1 cellular context compared by ENCODE assay signal in genomic region chr16:25257504-25257955, GRCh38.
TF ChIP-seq lines count a peak whose summit lies in the region.

Gene ZKSCAN2 (minus strand): TSS chr16:25257845. CDS start chr16:25257127, 718 bp downstream.

TF ChIP-seq in HepG2, 621 proteins besides CTCF, POLR2A, EP300 and RAD21 (continued from another document and continues in another):
- TF ChIP-seq MYPOP (CRISPR knock-in tag; IDR thresholded peaks at IDR 0.05) = no peak; the same call in none of the 2 replicates
- no peak for TF ChIP-seq LCORL (IDR thresholded peaks at IDR 0.05)
- no peak for TF ChIP-seq LCORL (CRISPR knock-in tag; IDR thresholded peaks at IDR 0.05)
- no peak for TF ChIP-seq MIER2 (CRISPR knock-in tag; IDR thresholded peaks at IDR 0.05)
- no peak; the same call in 1 of the 2 replicates for TF ChIP-seq ZNF629 (CRISPR knock-in tag; conservative IDR thresholded peaks at IDR 0.05)
- TF ChIP-seq DDIT3 (CRISPR knock-in tag; IDR thresholded peaks at IDR 0.05) = no peak
- TF ChIP-seq JUNB (CRISPR knock-in tag; IDR thresholded peaks at IDR 0.05; ENCODE audit: borderline replicate concordance) = no peak
- no peak for TF ChIP-seq XRCC5 (optimal IDR thresholded peaks at IDR 0.05; ENCODE audit: low read length)
- TF ChIP-seq POLR2G (IDR thresholded peaks at IDR 0.05; ENCODE audit: low read depth, low read length) = peak; percentile 99
- no peak; the same call in 1 of the 2 replicates for TF ChIP-seq SPEN (CRISPR knock-in tag; IDR thresholded peaks at IDR 0.05; ENCODE audit: low read depth)
- no peak; the same call in 1 of the 2 replicates for TF ChIP-seq ZBTB20 (CRISPR knock-in tag; IDR thresholded peaks at IDR 0.05; ENCODE audit: borderline replicate concordance, low read depth)
- TF ChIP-seq RFXAP (CRISPR knock-in tag; IDR thresholded peaks at IDR 0.05; ENCODE audit: borderline replicate concordance) = no peak; the same call in 1 of the 2 replicates
- no peak for TF ChIP-seq CEBPG (CRISPR knock-in tag; IDR thresholded peaks at IDR 0.05)
- TF ChIP-seq ZNF713 (CRISPR knock-in tag; IDR thresholded peaks at IDR 0.05) = no peak
- peak; percentile 55 to 91; a peak in 3 of 4 replicates for TF ChIP-seq KLF16 (CRISPR knock-in tag; IDR thresholded peaks at IDR 0.05)
- TF ChIP-seq FLYWCH1 (CRISPR knock-in tag; IDR thresholded peaks at IDR 0.05) = no peak
- no peak for TF ChIP-seq ADNP (CRISPR knock-in tag; IDR thresholded peaks at IDR 0.05)
- no peak for TF ChIP-seq CC2D1A (CRISPR knock-in tag; IDR thresholded peaks at IDR 0.05)
- no peak; the same call in 1 of the 2 replicates for TF ChIP-seq ZNF33B (CRISPR knock-in tag; IDR thresholded peaks at IDR 0.05)
- peak; percentile 78; the same call in 1 of the 2 replicates for TF ChIP-seq ARID4A (CRISPR knock-in tag; IDR thresholded peaks at IDR 0.05; ENCODE audit: borderline replicate concordance)
- peak; percentile 88 for TF ChIP-seq SALL1 (CRISPR knock-in tag; IDR thresholded peaks at IDR 0.05)
- TF ChIP-seq ZNF839 (CRISPR knock-in tag; IDR thresholded peaks at IDR 0.05; ENCODE audit: borderline replicate concordance) = 0 out of 2 replicates have a peak, but pooled peaks have one; percentile 21
- peak; percentile 72 for TF ChIP-seq ERF (CRISPR knock-in tag; IDR thresholded peaks at IDR 0.05)
- no peak for TF ChIP-seq ZNF598 (CRISPR knock-in tag; IDR thresholded peaks at IDR 0.05; ENCODE audit: borderline replicate concordance)
- TF ChIP-seq ARNTL (CRISPR knock-in tag; IDR thresholded peaks at IDR 0.05) = no peak
- peak; percentile 3; the same call in 1 of the 2 replicates for TF ChIP-seq ZNF646 (CRISPR knock-in tag; IDR thresholded peaks at IDR 0.05)
- no peak for TF ChIP-seq ZNF263 (CRISPR knock-in tag; IDR thresholded peaks at IDR 0.05)
- TF ChIP-seq NFKBIZ (CRISPR knock-in tag; IDR thresholded peaks at IDR 0.05) = no peak; the same call in 1 of the 2 replicates
- TF ChIP-seq MATR3 (CRISPR knock-in tag; IDR thresholded peaks at IDR 0.05) = no peak
- peak; percentile 94 for TF ChIP-seq ETV5 (CRISPR knock-in tag; IDR thresholded peaks at IDR 0.05; ENCODE audit: borderline replicate concordance)
- no peak for TF ChIP-seq ZNF512B (CRISPR knock-in tag; IDR thresholded peaks at IDR 0.05; ENCODE audit: borderline replicate concordance)
- no peak; the same call in 1 of the 2 replicates for TF ChIP-seq TARDBP (CRISPR knock-in tag; IDR thresholded peaks at IDR 0.05)
- no peak for TF ChIP-seq GZF1 (CRISPR knock-in tag; IDR thresholded peaks at IDR 0.05)
- TF ChIP-seq E2F1 (CRISPR knock-in tag; IDR thresholded peaks at IDR 0.05) = peak; percentile 47; the same call in 1 of the 2 replicates
- TF ChIP-seq ZNF552 (CRISPR knock-in tag; IDR thresholded peaks at IDR 0.05; ENCODE audit: borderline replicate concordance) = peak; percentile 29; the same call in 1 of the 2 replicates
- peak; percentile 76 for TF ChIP-seq ZNF883 (CRISPR knock-in tag; IDR thresholded peaks at IDR 0.05; ENCODE audit: not compliant biosample characterization)
- no peak for TF ChIP-seq CREBL2 (CRISPR knock-in tag; IDR thresholded peaks at IDR 0.05; ENCODE audit: borderline replicate concordance)
- no peak for TF ChIP-seq MED13 (CRISPR knock-in tag; IDR thresholded peaks at IDR 0.05)
- no peak for TF ChIP-seq ZNF235 (CRISPR knock-in tag; IDR thresholded peaks at IDR 0.05; ENCODE audit: borderline replicate concordance)
- no peak for TF ChIP-seq ZKSCAN5 (CRISPR knock-in tag; IDR thresholded peaks at IDR 0.05)
- 0 out of 2 replicates have a peak, but pooled peaks have one; percentile 32 for TF ChIP-seq NR3C1 (CRISPR knock-in tag; IDR thresholded peaks at IDR 0.05)
- no peak for TF ChIP-seq PTBP1 (IDR thresholded peaks at IDR 0.05; ENCODE audit: low read depth, low read length, poor library complexity, severe bottlenecking)
- peak; percentile 38; the same call in 1 of the 2 replicates for TF ChIP-seq MXD1 (CRISPR knock-in tag; IDR thresholded peaks at IDR 0.05)
- 0 out of 2 replicates have a peak, but pooled peaks have one; percentile 13 for TF ChIP-seq GATA4 (IDR thresholded peaks at IDR 0.05; ENCODE audit: borderline replicate concordance, low read depth)
- no peak for TF ChIP-seq USF2 (IDR thresholded peaks at IDR 0.05; ENCODE audit: low read depth, low read length)
- no peak for TF ChIP-seq USF2 (CRISPR knock-in tag; IDR thresholded peaks at IDR 0.05; ENCODE audit: borderline replicate concordance)
- TF ChIP-seq BRCA1 (CRISPR knock-in tag; IDR thresholded peaks at IDR 0.05) = peak; percentile 45; the same call in 1 of the 2 replicates
- TF ChIP-seq NFKB2 (CRISPR knock-in tag; IDR thresholded peaks at IDR 0.05; ENCODE audit: borderline replicate concordance) = peak; percentile 68; the same call in 1 of the 2 replicates
- 0 out of 2 replicates have a peak, but pooled peaks have one; percentile 21 for TF ChIP-seq BORCS8-MEF2B (CRISPR knock-in tag; IDR thresholded peaks at IDR 0.05)
